Comparison of ENCODE assay signal across 13 cellular contexts in the genomic region with DNA sequence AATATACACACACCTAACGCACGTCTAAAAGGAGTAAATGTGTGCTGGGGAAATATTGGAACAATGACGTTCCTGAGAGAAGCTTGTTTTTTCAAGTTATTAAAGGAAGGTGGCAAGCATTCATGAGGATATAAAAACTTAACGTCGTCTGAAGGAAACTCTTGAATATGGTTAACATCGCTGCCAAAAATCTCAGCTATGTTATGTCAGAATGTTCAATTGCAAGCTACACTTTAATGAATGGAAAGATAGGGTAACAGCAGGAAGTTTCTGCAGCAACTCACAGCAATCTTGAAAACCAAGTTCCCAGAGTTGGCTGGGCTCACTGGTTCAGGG. TPM values are rescaled to one million over a fixed set of nuclear protein-coding genes. Genes with fewer than 3 reads are reported as not detected.
DNase-seq lines count a peak whose midpoint lies in the region; ATAC-seq, FAIRE-seq and TF ChIP-seq lines count a peak whose summit lies in the region.
"Had no signal": no experiment of that assay in that cellular context is flagged by ENCODE, and none has a peak within 500 bp of the region (broad histone marks: within the 10 kb centered on the region; RNA-seq: fewer than 3 reads in every experiment).

No MANE protein-coding gene starts in this region.

- no peak for TF ChIP-seq CTCF in astrocyte (IDR thresholded peaks at IDR 0.05; ENCODE audit: insufficient read depth, low read depth, low read length)

- H3K27me3 Mint-ChIP-seq in astrocyte (ENCODE audit: low read depth, unreplicated experiment), result peaks cover 9% of the 10 kb centered on the region

- H3K27ac Mint-ChIP-seq in astrocyte (ENCODE audit: unreplicated experiment), result no peak overlapping the region
- H3K27ac Mint-ChIP-seq: WTC11 had no signal

- intact Hi-C loops in right cardiac atrium (cut with DNase I), result loop anchor here in 1 of 4 donors (5.0 kb wide), 1 partner anchor 51 kb away; no protein-coding TSS in a partner anchor

- H3K4me1 ChIP-seq in astrocyte (ENCODE audit: insufficient read depth, low read length) (peaks cover 22% of the 10 kb centered on the region), right cardiac atrium (ENCODE audit: control insufficient read depth, insufficient read depth, low read length) (peaks cover 19% of the 10 kb centered on the region)

- H3K27ac ChIP-seq in astrocyte (ENCODE audit: low read depth, low read length), result no peak overlapping the region
- peak overlapping the region; percentile 91 for H3K27ac ChIP-seq in right cardiac atrium (ENCODE audit: low read length)
- peak overlapping the region; percentile 2 for H3K27ac ChIP-seq in substantia nigra (ENCODE audit: low read depth, low read length, poor library complexity, severe bottlenecking)

- H3K4me3 Mint-ChIP-seq in astrocyte (ENCODE audit: unreplicated experiment), result no peak overlapping the region
- H3K4me3 Mint-ChIP-seq: WTC11 had no signal

- H3K4me2 ChIP-seq in astrocyte (ENCODE audit: low read length), result peak overlapping the region; percentile 45
- H3K4me2 ChIP-seq: SK-N-SH had no signal

- ATAC-seq in GM18508 (IDR thresholded peaks at IDR 0.05; ENCODE audit: insufficient read depth, unreplicated experiment) (peak; percentile 10), right cardiac atrium (no peak), GM18511 (IDR thresholded peaks at IDR 0.05; ENCODE audit: unreplicated experiment) (no peak)
- ATAC-seq: WTC11 had no signal

- H3K9me3 Mint-ChIP-seq in astrocyte (ENCODE audit: unreplicated experiment), result no peaks in the 10 kb centered on the region

- no peaks in the 10 kb centered on the region for H3K27me3 ChIP-seq in astrocyte (ENCODE audit: insufficient read depth, low read length)
- no peaks in the 10 kb centered on the region for H3K27me3 ChIP-seq in right cardiac atrium (ENCODE audit: control insufficient read depth, insufficient read depth)

- DNase-seq in astrocyte (ENCODE audit: low read depth) (peak; percentile 89), right cardiac atrium (no peak), substantia nigra (lab: John Stamatoyannopoulos, UW) (no peak), frontal cortex (ENCODE audit: low spot score in 2 of 2) (no peak), epidermal melanocyte (ENCODE audit: insufficient read length, low spot score) (no peak)
- DNase-seq: cerebellar nuclear complex, DMS53, hippocampal formation, NCI-H146, SK-N-SH had no signal

- no peak overlapping the region for H3K4me3 ChIP-seq in astrocyte (ENCODE audit: insufficient read depth, low read depth, low read length)
- H3K4me3 ChIP-seq in right cardiac atrium (ENCODE audit: low read length), result no peak overlapping the region

- no peaks in the 10 kb centered on the region for H3K79me2 ChIP-seq in astrocyte (ENCODE audit: insufficient read depth, low read length)

- H3K4me1 Mint-ChIP-seq in astrocyte (ENCODE audit: low read depth, unreplicated experiment), result peaks cover 4% of the 10 kb centered on the region

- H3K9me3 ChIP-seq in astrocyte (ENCODE audit: insufficient read depth, low read depth, low read length) (no peaks in the 10 kb centered on the region), right cardiac atrium (ENCODE audit: control insufficient read depth, low read length) (no peaks in the 10 kb centered on the region)
- H3K9me3 ChIP-seq: SK-N-SH had no signal

- WGBS in right cardiac atrium, result 9% methylated on average over 6 of the region's 6 CpGs

- FAIRE-seq in astrocyte (lab: Jason Lieb, UNC), result peak; percentile 49
- no peak for FAIRE-seq in frontal cortex (lab: Jason Lieb, UNC)

- no peaks in the 10 kb centered on the region for H4K20me1 ChIP-seq in astrocyte (ENCODE audit: insufficient read depth, low read length)

- peak overlapping the region; percentile 19 for H2AFZ ChIP-seq in astrocyte (ENCODE audit: low read depth, low read length)

- H3K36me3 ChIP-seq in astrocyte (ENCODE audit: insufficient read depth, low read length), result no peaks in the 10 kb centered on the region

- H3K9ac ChIP-seq in astrocyte (ENCODE audit: low read length), result no peak overlapping the region
- H3K9ac ChIP-seq: SK-N-SH had no signal

- no peaks in the 10 kb centered on the region for H3K36me3 Mint-ChIP-seq in astrocyte (ENCODE audit: low read depth, unreplicated experiment)
- H3K36me3 Mint-ChIP-seq: WTC11 had no signal

RNA-seq across cellular contexts. Expression of gene MEF2A, which starts 54.3 kb away (rescaled TPM):
- total RNA-seq in astrocyte (46.3 and 48.8 TPM in 2 replicates), right cardiac atrium (100 to 1,000 TPM; 145 to 177 (median 174) TPM), frontal cortex (37.5 TPM)
- polyA plus RNA-seq in right cardiac atrium, result 65.9 TPM
